8 cellular contexts compared by ENCODE assay signal in genomic region chr21:44456207-44456914, GRCh38. TPM values are rescaled to one million over a fixed set of nuclear protein-coding genes. Genes with fewer than 3 reads are reported as not detected.
DNase-seq lines count a peak whose midpoint lies in the region; ATAC-seq and TF ChIP-seq lines count a peak whose summit lies in the region.

No MANE protein-coding gene starts in this region.

- no peaks in the 10 kb centered on the region for H3K27me3 ChIP-seq in colonic mucosa
- peaks cover 0 to 3% of the 10 kb centered on the region in 2 donors for H3K27me3 ChIP-seq in mucosa of rectum (ENCODE audit: control insufficient read depth in 2 of 2, insufficient read depth in 2 of 2, low read length in 2 of 2)

- ATAC-seq in activated naive CD4-positive, alpha-beta T cell treated with anti-CD3 and anti-CD28 coated beads, Interleukin-2, amount 50 U/mL, for 72 hours: no peak
- ATAC-seq in HG02623 (IDR thresholded peaks at IDR 0.05; ENCODE audit: unreplicated experiment): no peak

- H3K4me1 ChIP-seq in colonic mucosa (peaks cover 4% of the 10 kb centered on the region), mucosa of rectum (ENCODE audit: control insufficient read depth in 2 of 2, insufficient read depth in 2 of 2, low read length in 2 of 2) (peaks cover 7 to 10% of the 10 kb centered on the region in 2 donors), urinary bladder (ENCODE audit: insufficient read depth) (peaks cover 1% of the 10 kb centered on the region)

- H3K4me3 ChIP-seq in colonic mucosa (peak overlapping the region; percentile 83), mucosa of rectum (ENCODE audit: low read length in 2 of 2) (peak overlapping the region; percentile 58 to 70), urinary bladder (ENCODE audit: low read depth, low read length) (peak overlapping the region; percentile 57)

- no peaks in the 10 kb centered on the region for H3K27me3 Mint-ChIP-seq in activated naive CD4-positive, alpha-beta T cell treated with anti-CD3 and anti-CD28 coated beads, Interleukin-2, amount 50 U/mL, for 24 hours

- H3K4me1 Mint-ChIP-seq in activated naive CD4-positive, alpha-beta T cell treated with anti-CD3 and anti-CD28 coated beads, Interleukin-2, amount 50 U/mL, for 24 hours: no peaks in the 10 kb centered on the region

- DNase-seq in activated naive CD4-positive, alpha-beta T cell treated with anti-CD3 and anti-CD28 coated beads, Interleukin-2, amount 50 U/mL, for 72 hours (ENCODE audit: low spot score in 2 of 2): no peak
- DNase-seq in colonic mucosa (no peak), COR-L47 (lab: John Stamatoyannopoulos, UW) (no peak), GOT3 (lab: John Stamatoyannopoulos, UW) (no peak)

- peak overlapping the region; percentile 57 for H3K4me3 Mint-ChIP-seq in activated naive CD4-positive, alpha-beta T cell treated with anti-CD3 and anti-CD28 coated beads, Interleukin-2, amount 50 U/mL, for 24 hours

- TF ChIP-seq CTCF in colonic mucosa (IDR thresholded peaks at IDR 0.05): no peak

- no peaks in the 10 kb centered on the region for H3K36me3 Mint-ChIP-seq in activated naive CD4-positive, alpha-beta T cell treated with anti-CD3 and anti-CD28 coated beads, Interleukin-2, amount 50 U/mL, for 24 hours
- no peaks in the 10 kb centered on the region for H3K36me3 Mint-ChIP-seq in activated naive CD4-positive, alpha-beta T cell treated with anti-CD3 and anti-CD28 coated beads, Interleukin-2, amount 50 U/mL, for 72 hours

- H3K9me3 Mint-ChIP-seq in activated naive CD4-positive, alpha-beta T cell treated with anti-CD3 and anti-CD28 coated beads, Interleukin-2, amount 50 U/mL, for 24 hours: no peaks in the 10 kb centered on the region
- peaks cover 7 to 8% of the 10 kb centered on the region in 2 donors for H3K9me3 Mint-ChIP-seq in activated naive CD4-positive, alpha-beta T cell treated with anti-CD3 and anti-CD28 coated beads, Interleukin-2, amount 50 U/mL, for 72 hours

- no peak overlapping the region for H3K27ac Mint-ChIP-seq in activated naive CD4-positive, alpha-beta T cell treated with anti-CD3 and anti-CD28 coated beads, Interleukin-2, amount 50 U/mL, for 24 hours
- H3K27ac Mint-ChIP-seq in activated naive CD4-positive, alpha-beta T cell treated with anti-CD3 and anti-CD28 coated beads, Interleukin-2, amount 50 U/mL, for 72 hours: no peak overlapping the region

- H3K27ac ChIP-seq in colonic mucosa (no peak overlapping the region), mucosa of rectum (ENCODE audit: low read depth in 2 of 2, low read length in 2 of 2) (peak overlapping the region in 1 of 2 donors; percentile 43), urinary bladder (ENCODE audit: low read depth) (no peak overlapping the region)

- no peaks in the 10 kb centered on the region for H3K36me3 ChIP-seq in colonic mucosa
- no peaks in the 10 kb centered on the region for H3K36me3 ChIP-seq in mucosa of rectum (ENCODE audit: control insufficient read depth in 2 of 2, insufficient read depth in 2 of 2, low read length in 2 of 2)
- H3K36me3 ChIP-seq in urinary bladder (ENCODE audit: insufficient read depth): no peaks in the 10 kb centered on the region

- H3K9ac ChIP-seq in colonic mucosa (ENCODE audit: low read depth in 2 of 2, low read length in 2 of 2) (peak overlapping the region; percentile 19 to 50), mucosa of rectum (ENCODE audit: low read depth in 1 of 2, low read length in 2 of 2) (peak overlapping the region in 1 of 2 donors; percentile 54)

- WGBS in urinary bladder: 76% methylated on average over 36 of the region's 36 CpGs

- intact Hi-C loops in colonic mucosa (cut with DNase I): no loop called here

- H3K9me3 ChIP-seq in colonic mucosa (no peaks in the 10 kb centered on the region), mucosa of rectum (ENCODE audit: control insufficient read depth in 2 of 2, low read length in 2 of 2) (peaks cover 0 to 7% of the 10 kb centered on the region in 2 donors)

RNA-seq across cellular contexts. Expression of gene LRRC3, which starts 1.1 kb away (rescaled TPM):
- total RNA-seq in activated naive CD4-positive, alpha-beta T cell treated with anti-CD3 and anti-CD28 coated beads, Interleukin-2, amount 50 U/mL, for 72 hours: 1 to 10 TPM; 4.8 to 5.6 TPM
- total RNA-seq in colonic mucosa (1 to 10 TPM; 2.0 to 2.7 TPM), urinary bladder (1.5 TPM)
- 4.1 TPM for polyA plus RNA-seq in urinary bladder
